1 cellular context compared by ENCODE assay signal in the genomic region with DNA sequence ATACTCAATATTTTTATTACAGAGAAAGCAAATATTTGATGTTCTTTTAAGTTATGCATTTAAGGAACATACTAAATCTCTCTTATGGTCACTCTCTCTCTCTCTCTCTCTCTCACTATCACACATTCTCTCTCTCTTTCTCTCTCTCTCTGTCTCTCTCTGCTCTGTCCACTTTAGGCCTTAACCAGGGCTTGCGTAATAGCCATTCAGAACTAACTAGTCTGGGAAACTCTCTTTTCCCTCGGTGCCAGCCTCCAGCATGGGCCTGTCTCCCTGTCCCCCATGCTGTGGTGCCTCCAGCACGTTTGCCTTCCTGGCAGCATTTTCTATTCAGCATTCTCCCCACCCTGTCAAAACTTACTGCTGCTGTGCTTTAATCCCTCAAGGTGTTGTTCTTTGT.
A peak's percentile ranks its signal among the peaks of the same experiment; 100 is the strongest.
TF ChIP-seq lines count a peak whose summit lies in the region.

No MANE protein-coding gene starts in this region.

TF ChIP-seq in HepG2, 621 proteins besides CTCF, POLR2A, EP300 and RAD21 (continued from another document):
- no peak for TF ChIP-seq THRA (CRISPR knock-in tag; IDR thresholded peaks at IDR 0.05; ENCODE audit: borderline replicate concordance)
- TF ChIP-seq CEBPB (IDR thresholded peaks at IDR 0.05; ENCODE audit: borderline replicate concordance, low read depth, low read length) = peak; percentile 59
- no peak for TF ChIP-seq TEAD2 (CRISPR knock-in tag; IDR thresholded peaks at IDR 0.05)
TF ChIP-seq in HepG2: peak in this region for 1.
